ENCODE assay signal across 15 cellular contexts in genomic region chr7:69800495-69800894, GRCh38.
DNase-seq lines count a peak whose midpoint lies in the region; ATAC-seq and TF ChIP-seq lines count a peak whose summit lies in the region.
"Had no signal": no experiment of that assay in that cellular context is flagged by ENCODE, and none has a peak within 500 bp of the region (broad histone marks: within the 10 kb centered on the region; RNA-seq: fewer than 3 reads in every experiment).

No MANE protein-coding gene starts in this region.

- TF ChIP-seq CTCF in epithelial cell of proximal tubule (conservative IDR thresholded peaks at IDR 0.05; ENCODE audit: low read depth, low read length), result no peak

- DNase-seq in COLO668 (lab: John Stamatoyannopoulos, UW; ENCODE audit: unreplicated experiment) (peak; percentile 14), LoVo (ENCODE audit: low spot score) (peak; percentile 60), epithelial cell of proximal tubule (ENCODE audit: low read depth) (peak; percentile 3)
- DNase-seq: CD8-positive, alpha-beta memory T cell; dorsolateral prefrontal cortex; NCI-H345; stimulated activated CD4-positive, alpha-beta T cell treated with anti-CD3 and anti-CD28 coated beads, Interleukin-1b, Interleukin-23, amount 100 ng/mL, for 48 hours; stimulated activated naive CD4-positive, alpha-beta T cell treated with Interleukin-2 at 50 U/mL for 16 hours had no signal

- H3K4me3 ChIP-seq in epithelial cell of proximal tubule (ENCODE audit: low read depth, low read length), result no peak overlapping the region
- no peak overlapping the region for H3K4me3 ChIP-seq in mesodermal cell (ENCODE audit: extremely low read depth, insufficient read depth, low read length, poor library complexity, severe bottlenecking)
- H3K4me3 ChIP-seq: dorsolateral prefrontal cortex, SJSA1 had no signal

- no peaks in the 10 kb centered on the region for H3K36me3 ChIP-seq in mesodermal cell (ENCODE audit: control insufficient read depth, insufficient read depth, low read length)
- H3K36me3 ChIP-seq: SJSA1 had no signal

- peaks cover 47% of the 10 kb centered on the region for H3K4me1 ChIP-seq in mesodermal cell (ENCODE audit: control insufficient read depth, insufficient read depth, low read length, poor library complexity, severe bottlenecking)
- H3K4me1 ChIP-seq: SJSA1 had no signal

- peak overlapping the region; percentile 11 for H3K27ac ChIP-seq in mesodermal cell (ENCODE audit: low read depth, low read length, severe bottlenecking)
- H3K27ac ChIP-seq: dorsolateral prefrontal cortex, SJSA1 had no signal

- ATAC-seq in GM21423 (IDR thresholded peaks at IDR 0.05; ENCODE audit: unreplicated experiment) (no peak), GM21360 (IDR thresholded peaks at IDR 0.05; ENCODE audit: unreplicated experiment) (no peak), HG02798 (IDR thresholded peaks at IDR 0.05; ENCODE audit: poor library complexity, unreplicated experiment) (no peak), HG03175 (IDR thresholded peaks at IDR 0.05; ENCODE audit: unreplicated experiment) (no peak)
- ATAC-seq: natural killer cell treated with Interleukin-12 subunit alpha and Interleukin-12 subunit beta and Interleukin-15 and Interleukin-18, amount 100 ng/mL, for 72 hours had no signal

- no peaks in the 10 kb centered on the region for H3K9me3 ChIP-seq in mesodermal cell (ENCODE audit: control insufficient read depth, low read length)
- H3K9me3 ChIP-seq: SJSA1 had no signal

Comparison
In these comparisons a context has a peak if more than half of its experiments do, and no peak if none do; other contexts are left out.
1. DNase-seq: peak in every context shown above with its lines; median percentile 60 in LoVo; 14 in COLO668; 3 in epithelial cell of proximal tubule.